19 cellular contexts compared by ENCODE assay signal in genomic region chr11:13629752-13630151, GRCh38.
"Had no signal": no experiment of that assay in that cellular context is flagged by ENCODE, and none has a peak within 500 bp of the region (broad histone marks: within the 10 kb centered on the region; RNA-seq: fewer than 3 reads in every experiment).

No MANE protein-coding gene starts in this region.

- H3K4me3 ChIP-seq: dorsolateral prefrontal cortex, right atrium auricular region, sigmoid colon, skin epidermis, suprapubic skin, thyroid gland, upper lobe of left lung, uterus had no signal

- DNase-seq: cortex of kidney; dorsolateral prefrontal cortex; effector CD8-positive, alpha-beta T cell; foreskin melanocyte; head of caudate nucleus; hippocampal formation; mesendoderm; naive thymus-derived CD4-positive, alpha-beta T cell; nephron progenitor cell; sigmoid colon; stimulated activated CD4-positive, alpha-beta T cell treated with anti-CD3 and anti-CD28 coated beads, Interleukin-2, amount 100 ng/mL, for 24 hours; stimulated activated CD4-positive, alpha-beta T cell treated with anti-CD3 and anti-CD28 coated beads, Interleukin-4, amount 100 ng/mL, for 4 hours; stimulated activated naive CD4-positive, alpha-beta T cell treated with Interleukin-2 at 50 U/mL for 16 hours; thyroid gland; upper lobe of left lung; uterus had no signal

- H3K9me3 ChIP-seq: right atrium auricular region, suprapubic skin, thyroid gland, upper lobe of left lung, uterus had no signal

- H3K27ac ChIP-seq: dorsolateral prefrontal cortex, right atrium auricular region, sigmoid colon, skin epidermis, suprapubic skin, thyroid gland, upper lobe of left lung, uterus had no signal

- H3K4me1 ChIP-seq: right atrium auricular region, sigmoid colon, suprapubic skin, thyroid gland, upper lobe of left lung, uterus had no signal

- H3K27me3 ChIP-seq: right atrium auricular region, sigmoid colon, suprapubic skin, thyroid gland, upper lobe of left lung, uterus had no signal

- H3K36me3 ChIP-seq: right atrium auricular region, sigmoid colon, suprapubic skin, thyroid gland, upper lobe of left lung, uterus had no signal
